18 cellular contexts compared by ENCODE assay signal in the genomic region with DNA sequence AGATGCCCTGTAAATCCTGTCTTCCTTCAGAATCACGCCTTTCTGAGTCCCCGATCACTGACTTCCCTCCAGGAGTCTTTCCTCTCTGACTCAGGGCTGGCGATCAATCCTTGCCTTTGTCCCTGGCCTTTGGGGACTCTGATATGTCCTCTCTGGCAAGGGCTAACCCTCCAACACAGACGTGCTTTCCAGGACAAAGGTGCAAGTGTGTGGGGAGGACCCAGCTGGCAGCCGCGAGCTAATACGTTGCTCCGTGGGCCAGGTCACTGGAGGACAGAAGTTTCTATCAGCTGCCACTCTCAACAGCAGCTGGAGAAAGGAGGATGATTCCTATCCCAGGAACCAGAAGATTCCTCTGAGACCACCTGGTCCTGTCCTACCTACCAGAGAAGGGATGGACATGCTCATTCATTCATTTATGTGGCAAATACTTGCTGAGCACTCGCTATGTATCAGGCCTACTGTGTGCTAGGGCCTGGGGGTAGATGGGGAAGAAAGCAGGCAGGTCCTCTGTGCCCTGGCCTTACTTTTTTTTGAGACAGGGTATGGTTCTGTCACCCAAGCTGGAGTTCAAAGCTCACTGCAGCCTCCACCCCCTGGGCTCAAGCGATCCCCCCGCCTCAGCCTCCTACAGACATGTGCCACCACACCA.
"Had no signal": no experiment of that assay in that cellular context is flagged by ENCODE, and none has a peak within 500 bp of the region (broad histone marks: within the 10 kb centered on the region; RNA-seq: fewer than 3 reads in every experiment).

No MANE protein-coding gene starts in this region.

- H3K36me3 Mint-ChIP-seq: naive thymus-derived CD4-positive, alpha-beta T cell had no signal

- ATAC-seq: foreskin keratinocyte; naive thymus-derived CD4-positive, alpha-beta T cell; stimulated activated naive CD8-positive, alpha-beta T cell treated with anti-CD3 and anti-CD28 coated beads, Interleukin-15, Interleukin-2, amounts not matched to agents 100 U/mL and 50 U/mL, for 24 hours had no signal

- H3K27me3 ChIP-seq: cardiac muscle cell, foreskin keratinocyte, heart left ventricle, suprapubic skin had no signal

- H3K27ac Mint-ChIP-seq: activated CD4-positive, alpha-beta T cell treated with anti-CD3 and anti-CD28 coated beads, Interleukin-2, amount 10 ng/mL, durations not matched to agents 7 days and 5 days; activated naive CD4-positive, alpha-beta T cell treated with anti-CD3 and anti-CD28 coated beads for 36 hours; naive thymus-derived CD4-positive, alpha-beta T cell; T-helper 1 cell treated with Interleukin-12 subunit alpha and Interleukin-12 subunit beta and Interleukin-4 antibody, amounts not matched to agents 30 μg/mL and 1 μg/mL, for 36 hours had no signal

- DNase-seq: activated CD4-positive, alpha-beta T cell treated with anti-CD3 and anti-CD28 coated beads, Interleukin-2, amount 10 ng/mL, durations not matched to agents 7 days and 5 days; activated CD4-positive, CD25-positive, alpha-beta regulatory T cell; activated CD8-positive, alpha-beta memory T cell treated with anti-CD3 and anti-CD28 coated beads for 24 hours; activated naive CD4-positive, alpha-beta T cell treated with anti-CD3 and anti-CD28 coated beads for 36 hours; foreskin keratinocyte; heart left ventricle; left ventricle myocardium inferior; naive thymus-derived CD4-positive, alpha-beta T cell; occipital lobe; stimulated activated CD4-positive, alpha-beta T cell treated with anti-CD3 and anti-CD28 coated beads, Interleukin-4, amount 100 ng/mL, for 1 hour; stimulated activated CD8-positive, alpha-beta memory T cell treated with anti-CD3 and anti-CD28 coated beads, Interleukin-4, amount 100 ng/mL, for 48 hours; stimulated activated naive CD8-positive, alpha-beta T cell treated with anti-CD3 and anti-CD28 coated beads, Interleukin-15, Interleukin-2, amounts not matched to agents 100 U/mL and 50 U/mL, for 24 hours had no signal

- H3K36me3 ChIP-seq: cardiac muscle cell, heart left ventricle, left ventricle myocardium inferior, prostate gland, suprapubic skin had no signal

- H3K27ac ChIP-seq: cardiac muscle cell, foreskin keratinocyte, heart left ventricle, left ventricle myocardium inferior, prostate gland, suprapubic skin had no signal

- H3K9me3 ChIP-seq: heart left ventricle, left ventricle myocardium inferior, prostate gland, suprapubic skin had no signal

- H3K4me3 Mint-ChIP-seq: activated CD4-positive, alpha-beta T cell treated with anti-CD3 and anti-CD28 coated beads, Interleukin-2, amount 10 ng/mL, durations not matched to agents 7 days and 5 days; activated naive CD4-positive, alpha-beta T cell treated with anti-CD3 and anti-CD28 coated beads for 36 hours; naive thymus-derived CD4-positive, alpha-beta T cell; T-helper 1 cell treated with Interleukin-12 subunit alpha and Interleukin-12 subunit beta and Interleukin-4 antibody, amounts not matched to agents 30 μg/mL and 1 μg/mL, for 36 hours had no signal

- FAIRE-seq: endothelial cell of umbilical vein, islet of Langerhans had no signal

- H3K4me3 ChIP-seq: cardiac muscle cell, heart left ventricle, left ventricle myocardium inferior, prostate gland, suprapubic skin had no signal

- H3K4me1 ChIP-seq: foreskin keratinocyte, left ventricle myocardium inferior, prostate gland had no signal

- H3K9me3 Mint-ChIP-seq: activated CD4-positive, alpha-beta T cell treated with anti-CD3 and anti-CD28 coated beads, Interleukin-2, amount 10 ng/mL, durations not matched to agents 7 days and 5 days; activated naive CD4-positive, alpha-beta T cell treated with anti-CD3 and anti-CD28 coated beads for 36 hours; naive thymus-derived CD4-positive, alpha-beta T cell; T-helper 1 cell treated with Interleukin-12 subunit alpha and Interleukin-12 subunit beta and Interleukin-4 antibody, amounts not matched to agents 30 μg/mL and 1 μg/mL, for 36 hours had no signal
